ENCODE assay signal across 27 cellular contexts in genomic region chr12:69755302-69755701, GRCh38. TPM values are rescaled to one million over a fixed set of nuclear protein-coding genes. Genes with fewer than 3 reads are reported as not detected.
DNase-seq lines count a peak whose midpoint lies in the region; ATAC-seq, FAIRE-seq and TF ChIP-seq lines count a peak whose summit lies in the region.
"Had no signal": no experiment of that assay in that cellular context is flagged by ENCODE, and none has a peak within 500 bp of the region (broad histone marks: within the 10 kb centered on the region; RNA-seq: fewer than 3 reads in every experiment).

No MANE protein-coding gene starts in this region.

- intact Hi-C loops in Right ventricle myocardium superior (cut with DNase I), result no loop called here
- intact Hi-C loops in Right ventricle myocardium inferior (cut with DNase I), result no loop called here
- intact Hi-C loops in natural killer cell (cut with micrococcal nuclease), result no loop called here

- no peaks in the 10 kb centered on the region for H3K9me3 ChIP-seq in keratinocyte (ENCODE audit: control insufficient read depth, low read depth, low read length)
- H3K9me3 ChIP-seq: BE2C had no signal

- TF ChIP-seq CTCF in bronchial epithelial cell (IDR thresholded peaks at IDR 0.05; ENCODE audit: insufficient read depth, low read length, severe bottlenecking) (no peak), epithelial cell of esophagus (IDR thresholded peaks at IDR 0.05; ENCODE audit: insufficient read depth, low read depth, low read length, missing control alignments) (no peak), keratinocyte (optimal IDR thresholded peaks at IDR 0.05 in 1 of 3, IDR thresholded peaks at IDR 0.05 in 1 of 3, conservative IDR thresholded peaks at IDR 0.05 in 1 of 3; ENCODE audit: extremely low read depth in 1 of 3, insufficient read depth in 2 of 3, low read length in 3 of 3) (no peak), natural killer cell (IDR thresholded peaks at IDR 0.05) (no peak)

- no peaks in the 10 kb centered on the region for H3K36me3 Mint-ChIP-seq in natural killer cell

- H3K4me1 Mint-ChIP-seq in natural killer cell, result no peaks in the 10 kb centered on the region
- H3K4me1 Mint-ChIP-seq: CD14-positive monocyte had no signal

- peaks cover 0 to 4% of the 10 kb centered on the region in 2 donors for H3K9me3 Mint-ChIP-seq in natural killer cell

- no peak for DNase-seq in Right ventricle myocardium superior
- DNase-seq in Right ventricle myocardium inferior (ENCODE audit: missing footprints), result no peak
- DNase-seq in bronchial epithelial cell (ENCODE audit: low read depth), result peak; percentile 30
- peak; percentile 66 for DNase-seq in epithelial cell of esophagus (ENCODE audit: low read depth)
- DNase-seq in keratinocyte (ENCODE audit: low read depth, low spot score), result no peak
- DNase-seq in NCI-H748 treated with DMSO at 0.1 percent for 48 hours (lab: John Stamatoyannopoulos, UW), result no peak
- no peak for DNase-seq in natural killer cell
- DNase-seq: 8988T; ACHN; BE2C; C1 segment of cervical spinal cord; CD4-positive, alpha-beta memory T cell; CD4-positive, CD25-positive, alpha-beta regulatory T cell; CD8-positive, alpha-beta memory T cell; COR-L47; DMS 273 treated with DMSO at 0.1 percent for 48 hours; DMS153; DMS53; DMS79; DND-41; EL; GDM1 had no signal

- H3K9me1 ChIP-seq in keratinocyte (ENCODE audit: control insufficient read depth, extremely low read depth, insufficient read depth, low read length), result no peaks in the 10 kb centered on the region

- dilution Hi-C loops in keratinocyte (cut with MboI; ENCODE audit: extremely low pct_ligation_motif_present, low sequenced_read_pairs), result no loop called here

- no peak overlapping the region for H3K27ac Mint-ChIP-seq in natural killer cell
- H3K27ac Mint-ChIP-seq: CD14-positive monocyte; CD4-positive, CD25-positive, alpha-beta regulatory T cell; CD8-positive, alpha-beta memory T cell had no signal

- no peaks in the 10 kb centered on the region for H3K4me1 ChIP-seq in keratinocyte (ENCODE audit: control insufficient read depth, extremely low read depth, insufficient read depth, low read length)
- H3K4me1 ChIP-seq: BE2C, BLaER1 had no signal

- no peak overlapping the region for H3K9ac ChIP-seq in keratinocyte (ENCODE audit: control insufficient read depth, extremely low read depth, insufficient read depth, low read length)
- H3K9ac ChIP-seq: BLaER1 had no signal

- no peak overlapping the region for H3K27ac ChIP-seq in keratinocyte (ENCODE audit: control insufficient read depth, insufficient read depth, low read length)
- H3K27ac ChIP-seq: BLaER1 had no signal

- H3K4me3 Mint-ChIP-seq in natural killer cell, result no peak overlapping the region
- H3K4me3 Mint-ChIP-seq: CD14-positive monocyte; CD4-positive, alpha-beta memory T cell; CD4-positive, CD25-positive, alpha-beta regulatory T cell; CD8-positive, alpha-beta memory T cell had no signal

- H2AFZ ChIP-seq in keratinocyte (ENCODE audit: control insufficient read depth, low read length), result no peak overlapping the region

- FAIRE-seq in bronchial epithelial cell (lab: Jason Lieb, UNC), result no peak
- peak; percentile 69 for FAIRE-seq in keratinocyte (lab: Jason Lieb, UNC)
- FAIRE-seq: GM12878, GM18507 had no signal

- H3K27me3 ChIP-seq in bronchial epithelial cell (ENCODE audit: control insufficient read depth, insufficient read depth, low read length) (no peaks in the 10 kb centered on the region), keratinocyte (ENCODE audit: control insufficient read depth, extremely low read depth, insufficient read depth, low read length) (no peaks in the 10 kb centered on the region)
- H3K27me3 ChIP-seq: BLaER1 had no signal

- H3K4me2 ChIP-seq in keratinocyte (ENCODE audit: control insufficient read depth, extremely low read depth, insufficient read depth, low read depth, low read length), result no peak overlapping the region
- H3K4me2 ChIP-seq: BLaER1 had no signal

- peak; percentile 42 for ATAC-seq in Right ventricle myocardium superior (ENCODE audit: poor library complexity)
- no peak for ATAC-seq in Right ventricle myocardium inferior
- ATAC-seq in natural killer cell, result no peak
- ATAC-seq: GM12878 had no signal

- H3K4me3 ChIP-seq in bronchial epithelial cell (ENCODE audit: low read depth, low read length) (no peak overlapping the region), epithelial cell of esophagus (ENCODE audit: low read length) (no peak overlapping the region), keratinocyte (ENCODE audit: control insufficient read depth in 2 of 3, extremely low read depth in 1 of 3, insufficient read depth in 2 of 3, low read depth in 1 of 3, low read length in 3 of 3) (no peak overlapping the region)
- H3K4me3 ChIP-seq: BLaER1, GM12878 had no signal

- no peaks in the 10 kb centered on the region for H4K20me1 ChIP-seq in keratinocyte (ENCODE audit: control insufficient read depth, extremely low read depth, insufficient read depth, low read length)
- H4K20me1 ChIP-seq: BLaER1 had no signal

- H3K27me3 Mint-ChIP-seq in natural killer cell (ENCODE audit: low read depth in 2 of 2), result no peaks in the 10 kb centered on the region
- H3K27me3 Mint-ChIP-seq: CD4-positive, alpha-beta memory T cell; CD4-positive, CD25-positive, alpha-beta regulatory T cell; CD8-positive, alpha-beta memory T cell had no signal

- H3K79me2 ChIP-seq in keratinocyte (ENCODE audit: control insufficient read depth, insufficient read depth, low read length), result no peaks in the 10 kb centered on the region

- peaks cover 4% of the 10 kb centered on the region for H3K36me3 ChIP-seq in bronchial epithelial cell (ENCODE audit: control insufficient read depth, insufficient read depth, low read length)
- H3K36me3 ChIP-seq in keratinocyte (ENCODE audit: control insufficient read depth in 2 of 2, extremely low read depth in 1 of 2, insufficient read depth in 2 of 2, low read length in 2 of 2), result peaks cover 0 to 2% of the 10 kb centered on the region in 2 experiments
- H3K36me3 ChIP-seq: BE2C had no signal

RNA-seq across cellular contexts. Expression of gene RAB3IP, which starts 16.6 kb away (rescaled TPM):
- total RNA-seq in Right ventricle myocardium superior, result 20.3 TPM
- total RNA-seq in Right ventricle myocardium inferior, result 25.6 TPM
- 50.8 and 51.5 TPM in 2 replicates for total RNA-seq in bronchial epithelial cell
- polyA plus RNA-seq in keratinocyte, result 9.6 to 30.6 TPM (median 23.6 TPM) in 3 replicates
- 53.7 TPM for polyA plus RNA-seq in keratinocyte (2011; ENCODE audit: low read depth)
- 10.8 and 23.1 TPM in 2 replicates for polyA plus RNA-seq in keratinocyte (2011; cell fraction: cytosol; rRNA removed)
- 9.5 and 12.8 TPM in 2 replicates for polyA plus RNA-seq in keratinocyte (2011; cell fraction: nucleus; rRNA removed)
- polyA plus RNA-seq in keratinocyte (2012; ENCODE audit: low replicate concordance), result 9.2 and 32.7 TPM in 2 replicates
- polyA minus RNA-seq in keratinocyte, result 9.1 to 22.6 TPM (median 12.3 TPM) in 3 replicates
- 3.8 TPM for polyA minus RNA-seq in keratinocyte (2011; cell fraction: cytosol; rRNA and poly(A)+ RNA removed)
- polyA minus RNA-seq in keratinocyte (2011; cell fraction: nucleus; rRNA and poly(A)+ RNA removed), result 9.6 and 26.8 TPM in 2 replicates
- total RNA-seq in natural killer cell, result 1 to 10 TPM; 6.7 to 8.7 (median 8.5) TPM
- total RNA-seq: G401 had no signal

RNA-seq across cellular contexts. Expression of gene BEST3, which starts 56.2 kb away (rescaled TPM):
- 0.48 TPM for total RNA-seq in Right ventricle myocardium superior
- total RNA-seq in Right ventricle myocardium inferior, result 0.30 TPM
- total RNA-seq in bronchial epithelial cell, result not detected in 2 replicates
- 0.03 to 0.07 TPM (median 0.06 TPM) in 3 replicates for polyA plus RNA-seq in keratinocyte
- polyA plus RNA-seq in keratinocyte (2011; ENCODE audit: low read depth), result not detected
- polyA plus RNA-seq in keratinocyte (2011; cell fraction: cytosol; rRNA removed), result 0.06 and 0.21 TPM in 2 replicates
- polyA plus RNA-seq in keratinocyte (2011; cell fraction: nucleus; rRNA removed), result 0.04 and 0.05 TPM in 2 replicates
- 0.07 and 0.08 TPM in 2 replicates for polyA plus RNA-seq in keratinocyte (2012; ENCODE audit: low replicate concordance)
- 0.30 TPM in 1 of 3 replicates, not detected in the others for polyA minus RNA-seq in keratinocyte
- not detected for polyA minus RNA-seq in keratinocyte (2011; cell fraction: cytosol; rRNA and poly(A)+ RNA removed)
- not detected in 2 replicates for polyA minus RNA-seq in keratinocyte (2011; cell fraction: nucleus; rRNA and poly(A)+ RNA removed)
- total RNA-seq in natural killer cell, result not detected
- total RNA-seq: CD4-positive, alpha-beta memory T cell; CD4-positive, CD25-positive, alpha-beta regulatory T cell; CD8-positive, alpha-beta memory T cell; GM12878 had no signal
- polyA plus RNA-seq: CD14-positive monocyte; CD4-positive, alpha-beta memory T cell; CD4-positive, CD25-positive, alpha-beta regulatory T cell; CD8-positive, alpha-beta memory T cell; GM12878 had no signal

Comparison
In these comparisons a context has a peak if more than half of its experiments do, and no peak if none do; other contexts are left out.
1. DNase-seq: peak in bronchial epithelial cell (single experiment) and epithelial cell of esophagus (single experiment); none in Right ventricle myocardium superior (single experiment), Right ventricle myocardium inferior (single experiment), keratinocyte (single experiment), NCI-H748 treated with DMSO at 0.1 percent for 48 hours (single experiment) and natural killer cell (single experiment).